ENCODE assay signal across 12 cellular contexts in the genomic region with DNA sequence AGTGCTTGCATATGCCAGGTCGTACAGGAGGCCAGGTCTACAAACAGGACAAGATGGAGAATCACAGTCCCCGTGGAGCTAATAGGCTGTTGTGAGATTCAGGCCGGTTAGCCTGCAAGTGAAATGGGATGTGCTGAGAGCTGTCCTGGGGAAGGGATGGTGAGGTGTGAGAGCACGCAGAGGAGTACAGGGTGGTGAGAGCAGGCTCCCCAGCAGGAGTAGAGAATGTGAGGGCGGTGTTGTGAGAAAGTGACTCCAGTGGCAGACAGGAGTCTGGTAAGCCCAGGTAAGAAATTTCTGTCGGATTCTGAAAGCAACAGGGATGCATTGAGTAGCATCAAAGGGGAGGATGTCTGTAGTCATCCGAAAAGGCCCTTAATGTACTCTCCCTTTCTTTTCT. TPM values are rescaled to one million over a fixed set of nuclear protein-coding genes. Genes with fewer than 3 reads are reported as not detected.
A peak's percentile ranks its signal among the peaks of the same experiment; 100 is the strongest.
DNase-seq lines count a peak whose midpoint lies in the region; ATAC-seq, FAIRE-seq and TF ChIP-seq lines count a peak whose summit lies in the region.
"Had no signal": no experiment of that assay in that cellular context is flagged by ENCODE, and none has a peak within 500 bp of the region (broad histone marks: within the 10 kb centered on the region; RNA-seq: fewer than 3 reads in every experiment).

No MANE protein-coding gene starts in this region.

- intact Hi-C loops in CD4-positive, alpha-beta T cell (cut with DNase I, micrococcal nuclease): loop anchor here in 1 of 2 experiments (1.0 to 5.0 kb wide), 4 partner anchors 14 to 141 kb away; no protein-coding TSS in a partner anchor
- intact Hi-C loops in K562 (cut with micrococcal nuclease) (no loop called here), natural killer cell (cut with micrococcal nuclease) (loop anchor here (1.0 to 10.0 kb wide), 5 partner anchors 45 to 183 kb away; no protein-coding TSS in a partner anchor)

- ATAC-seq in CD4-positive, alpha-beta T cell (ENCODE audit: poor library complexity): peak; percentile 2
- ATAC-seq in K562 (peak; percentile 17; the same call in 2 of the 3 replicates), natural killer cell (no peak)
- ATAC-seq: SK-N-SH treated with all-trans-retinoic acid at 6 μM for 48 hours had no signal

- no peak overlapping the region for H3K9ac ChIP-seq in K562 (ENCODE audit: insufficient read depth in 1 of 2, low read depth in 2 of 2, low read length in 2 of 2)
- H3K9ac ChIP-seq: parathyroid adenoma had no signal

- POLR2A ChIA-PET in CD4-positive, alpha-beta T cell (lab: Charles Lee): interaction anchor here (3.1 to 8.3 kb wide), 5 partner anchors 9 to 55 kb away, joined by 23 to 220 read pairs (median 85); a partner anchor contains a TSS
- POLR2A ChIA-PET in K562 (lab: Yijun Ruan, JAX): no interaction called here

- H3K4me1 ChIP-seq in K562 (replicated peaks in 1 of 2; ENCODE audit: control insufficient read depth in 2 of 2, insufficient read depth in 2 of 2, low read length in 2 of 2): peaks cover 8 to 25% of the 10 kb centered on the region in 2 experiments; a peak in 4 of 5 replicates
- no peaks in the 10 kb centered on the region for H3K4me1 ChIP-seq in HAP-1
- H3K4me1 ChIP-seq: parathyroid adenoma had no signal

- peak in 1 of 10 experiments; percentile 15 for DNase-seq in CD4-positive, alpha-beta T cell
- DNase-seq in K562 (ENCODE audit: extremely low read depth in 1 of 4, low spot score in 3 of 4) (no peak), natural killer cell (no peak), NCI-H146 treated with DMSO at 0.1 percent for 48 hours (lab: John Stamatoyannopoulos, UW; ENCODE audit: unreplicated experiment) (no peak), HAP-1 (ENCODE audit: low spot score in 2 of 2) (no peak), A172 (ENCODE audit: low spot score) (no peak), HPDE6-E6E7 (ENCODE audit: extremely low spot score) (no peak)
- DNase-seq: left lung; NK-92 treated with Interleukin-12 subunit alpha and Interleukin-12 subunit beta, amount 100 ng/mL, for 24 hours had no signal

- peak overlapping the region; percentile 97 for H3K27ac Mint-ChIP-seq in CD4-positive, alpha-beta T cell
- peak overlapping the region; percentile 94 to 99 (median 99) for H3K27ac Mint-ChIP-seq in IgD-negative memory B cell
- H3K27ac Mint-ChIP-seq in natural killer cell: peak overlapping the region; percentile 89 to 91

- H3K4me3 ChIP-seq in K562 (no peak overlapping the region), HAP-1 (no peak overlapping the region)
- H3K4me3 ChIP-seq: left lung had no signal

- WGBS in K562 (ENCODE audit: insufficient coverage, low coverage, missing lambda C conversion rate): 74% methylated on average over 7 of the region's 7 CpGs

- in situ Hi-C loops in K562 (cut with MboI) (no loop called here), HAP-1 (cut with MboI; ENCODE audit: low sequenced_read_pairs) (no loop called here)

- no peak for FAIRE-seq in K562 (lab: Jason Lieb, UNC)

- CTCF ChIA-PET in CD4-positive, alpha-beta T cell (lab: Charles Lee): interaction anchor here (2.0 to 2.8 kb wide), 3 partner anchors 23 to 88 kb away, joined by 5 to 14 read pairs (median 13); no protein-coding TSS in a partner anchor
- CTCF ChIA-PET in K562 (lab: Yijun Ruan, JAX; ENCODE audit: low intra/inter-chr PET ratio): no interaction called here

- no peak for TF ChIP-seq EP300 in K562 (IDR thresholded peaks at IDR 0.05; ENCODE audit: low read length)

- BruUV-seq in K562 (replicated peaks; lab: Mats Ljungman, UMichigan): no TSS peak

- peaks cover 98% of the 10 kb centered on the region for H3K4me1 Mint-ChIP-seq in CD4-positive, alpha-beta T cell (ENCODE audit: low read depth)
- H3K4me1 Mint-ChIP-seq in IgD-negative memory B cell (peaks cover 65 to 86% (median 76%) of the 10 kb centered on the region in 3 donors), natural killer cell (peaks cover 80 to 85% of the 10 kb centered on the region in 2 donors)

- H4K20me1 ChIP-seq in K562 (replicated peaks; ENCODE audit: control insufficient read depth, insufficient read depth, low read length): no peaks in the 10 kb centered on the region

- TF ChIP-seq RAD21 in K562 (CRISPR knock-in tag; conservative IDR thresholded peaks at IDR 0.05 in 1 of 2, IDR thresholded peaks at IDR 0.05 in 1 of 2): no peak

- no peak for TF ChIP-seq POLR2A in K562 (conservative IDR thresholded peaks at IDR 0.05)

- H3K4me2 ChIP-seq in K562 (ENCODE audit: insufficient read depth, low read length): peak overlapping the region; percentile 65

- peaks cover 4% of the 10 kb centered on the region for H3K9me1 ChIP-seq in K562 (ENCODE audit: control insufficient read depth, insufficient read depth, low read length)

- H3K79me2 ChIP-seq in K562 (ENCODE audit: control insufficient read depth, insufficient read depth, low read length): peaks cover 2% of the 10 kb centered on the region; the same call in 2 of the 3 replicates
- H3K79me2 ChIP-seq: parathyroid adenoma had no signal

- H3K27me3 ChIP-seq in CD4-positive, alpha-beta T cell (ENCODE audit: control insufficient read depth, insufficient read depth, low read length): no peaks in the 10 kb centered on the region
- H3K27me3 ChIP-seq in K562 (ENCODE audit: control insufficient read depth in 2 of 2, insufficient read depth in 2 of 2, low read length in 2 of 2) (no peaks in the 10 kb centered on the region), HAP-1 (ENCODE audit: low read depth) (no peaks in the 10 kb centered on the region)
- H3K27me3 ChIP-seq: left lung had no signal

- H3K27ac ChIP-seq in CD4-positive, alpha-beta T cell (ENCODE audit: low read depth, low read length): peak overlapping the region; percentile 97
- H3K27ac ChIP-seq in K562 (ENCODE audit: extremely low read depth, low read depth, low read length): peak overlapping the region; percentile 90; the same call in 2 of the 3 replicates
- H3K27ac ChIP-seq: parathyroid adenoma had no signal

- no peak overlapping the region for H2AFZ ChIP-seq in K562 (ENCODE audit: low read depth, low read length)
- H2AFZ ChIP-seq: parathyroid adenoma had no signal

- peak overlapping the region; percentile 49 for H3K4me3 Mint-ChIP-seq in CD4-positive, alpha-beta T cell
- H3K4me3 Mint-ChIP-seq in IgD-negative memory B cell (peak overlapping the region in 2 of 4 donors; percentile 77 to 80), natural killer cell (no peak overlapping the region)

- no peaks in the 10 kb centered on the region for H3K27me3 Mint-ChIP-seq in CD4-positive, alpha-beta T cell
- H3K27me3 Mint-ChIP-seq in IgD-negative memory B cell (peaks cover 3% of the 10 kb centered on the region), natural killer cell (ENCODE audit: low read depth in 2 of 2) (no peaks in the 10 kb centered on the region)

- peaks cover 68% of the 10 kb centered on the region for H3K36me3 Mint-ChIP-seq in CD4-positive, alpha-beta T cell (ENCODE audit: low read depth)
- H3K36me3 Mint-ChIP-seq in IgD-negative memory B cell: peaks cover 3% of the 10 kb centered on the region
- H3K36me3 Mint-ChIP-seq in natural killer cell: peaks cover 16% of the 10 kb centered on the region

- H3K36me3 ChIP-seq in K562 (ENCODE audit: control insufficient read depth, insufficient read depth, low read length): peaks cover 44% of the 10 kb centered on the region; the same call in 2 of the 3 replicates
- H3K36me3 ChIP-seq in HAP-1 (replicated peaks): no peaks in the 10 kb centered on the region; the same call in none of the 2 replicates

- H3K9me3 ChIP-seq in CD4-positive, alpha-beta T cell (ENCODE audit: control insufficient read depth, low read length): no peaks in the 10 kb centered on the region
- H3K9me3 ChIP-seq in K562 (replicated peaks; ENCODE audit: control insufficient read depth, insufficient read depth, low read depth, low read length): no peaks in the 10 kb centered on the region
- no peaks in the 10 kb centered on the region for H3K9me3 ChIP-seq in HAP-1
- H3K9me3 ChIP-seq: left lung had no signal

- no peaks in the 10 kb centered on the region for H3K9me3 Mint-ChIP-seq in CD4-positive, alpha-beta T cell
- H3K9me3 Mint-ChIP-seq in IgD-negative memory B cell: no peaks in the 10 kb centered on the region
- no peaks in the 10 kb centered on the region for H3K9me3 Mint-ChIP-seq in natural killer cell

- TF ChIP-seq CTCF in CD4-positive, alpha-beta T cell (IDR thresholded peaks at IDR 0.05): no peak
- TF ChIP-seq CTCF in K562 (IDR thresholded peaks at IDR 0.05 in 2 of 3, conservative IDR thresholded peaks at IDR 0.05 in 1 of 3; ENCODE audit: insufficient read depth in 2 of 3, low read depth in 1 of 3, low read length in 3 of 3) (no peak), natural killer cell (IDR thresholded peaks at IDR 0.05) (no peak)

TF ChIP-seq in K562, 482 proteins besides CTCF, POLR2A, EP300 and RAD21 (continues in another document):
- TF ChIP-seq GABPA (tag; conservative IDR thresholded peaks at IDR 0.05; ENCODE audit: low read depth): no peak

RNA-seq across cellular contexts. Expression of a gene that starts 50.7 kb away (rescaled TPM):
- 100 to 1,000 TPM; 330 to 337 TPM for total RNA-seq in CD4-positive, alpha-beta T cell
- 494 TPM for polyA plus RNA-seq in IgD-negative memory B cell
- 3.6 and 4.7 TPM in 2 replicates for total RNA-seq in K562 (2011; cell fraction: chromatin; rRNA removed; ENCODE audit: low replicate concordance)
- 2.6 and 4.0 TPM in 2 replicates for total RNA-seq in K562 (2011; cell fraction: nucleolus; rRNA removed)
- total RNA-seq in K562 (2011; cell fraction: nucleoplasm; rRNA removed): 4.1 and 5.4 TPM in 2 replicates
- 1.3 and 1.6 TPM in 2 replicates for total RNA-seq in K562 (2014; rRNA removed)
- total RNA-seq in K562 (2014; rRNA removed; fragmentation: Illumina TruSeq; extraction: Trizol): 2.9 and 3.5 TPM in 2 replicates
- 9.3 and 10.0 TPM in 2 replicates for total RNA-seq in K562 (2015; rRNA removed; fragmentation: Illumina TruSeq; extraction: Trizol)
- total RNA-seq in K562 (2021): 2.3 TPM in 2 replicates
- polyA plus RNA-seq in K562 (2011; rRNA removed): 2.6 and 9.4 TPM in 2 replicates
- 1.7 and 5.1 TPM in 2 replicates for polyA plus RNA-seq in K562 (2011; cell fraction: cytosol; rRNA removed)
- polyA plus RNA-seq in K562 (2011; cell fraction: nucleus; rRNA removed): 0.97 and 2.6 TPM in 2 replicates
- polyA plus RNA-seq in K562 (2012): 3.7 and 8.1 TPM in 2 replicates
- polyA plus RNA-seq in K562 (2014; fragmentation: Illumina TruSeq; extraction: Trizol): 3.6 and 3.7 TPM in 2 replicates
- 10 to 100 TPM in 1 of 2 experiments, 1 to 10 TPM in 1; 6.9 to 10.2 TPM for polyA plus RNA-seq in K562 (2014; fragmentation: Nextera tagmentation; extraction: Ambion mirVana)
- 1.9 and 2.5 TPM in 2 replicates for polyA plus RNA-seq in K562 (2014; rRNA removed)
- 2.0 and 6.3 TPM in 2 replicates for polyA minus RNA-seq in K562 (2011; rRNA and poly(A)+ RNA removed)
- polyA minus RNA-seq in K562 (2011; cell fraction: cytosol; rRNA and poly(A)+ RNA removed): 2.6 TPM in 1 of 2 replicates, not detected in the other
- 0.78 and 0.81 TPM in 2 replicates for polyA minus RNA-seq in K562 (2011; cell fraction: nucleus; rRNA and poly(A)+ RNA removed)
- 10 to 100 TPM; 20.0 to 47.0 (median 41.1) TPM for total RNA-seq in natural killer cell
- total RNA-seq in A172 (2014; rRNA removed; shearing (Covaris generic)): not detected in 2 replicates

Comparison
In these comparisons a context has a peak if more than half of its experiments do, and no peak if none do; other contexts are left out.
1. ATAC-seq: peak in CD4-positive, alpha-beta T cell (single experiment) and K562 (single experiment); none in natural killer cell (0 of 3).
2. RNA of a gene that starts 50.7 kb away (total RNA-seq): 330 to 337 TPM in CD4-positive, alpha-beta T cell; 20.0 to 47.0 TPM in natural killer cell, 1.3 to 10.0 TPM in K562 and not detected in A172; every median in the first group is over 4 times any median in the second.
3. Peak in every context shown above with its lines, with median percentiles within 50 percentile points of each other: H3K27ac Mint-ChIP-seq.